ENCODE assay signal across 39 cellular contexts in the genomic region with DNA sequence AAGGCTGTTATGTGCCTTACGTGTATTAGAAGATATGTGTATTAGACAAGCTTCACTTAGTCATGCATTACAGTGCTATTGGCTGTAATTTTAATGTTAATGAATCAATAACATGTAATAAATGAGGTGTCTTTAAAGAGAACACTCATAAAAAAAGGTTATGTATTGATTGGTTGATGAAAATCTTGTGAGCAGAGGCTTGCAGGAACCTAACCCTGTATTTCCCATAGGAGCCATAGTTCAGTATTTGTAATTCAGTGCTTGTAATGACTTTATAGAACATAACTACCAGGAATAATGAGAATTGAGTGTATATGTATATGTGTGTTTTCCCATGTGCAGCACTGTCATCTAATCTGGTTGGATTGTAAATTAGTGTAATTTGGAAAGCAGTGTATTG.
"Had no signal": no experiment of that assay in that cellular context is flagged by ENCODE, and none has a peak within 500 bp of the region (broad histone marks: within the 10 kb centered on the region; RNA-seq: fewer than 3 reads in every experiment).

No MANE protein-coding gene starts in this region.

- DNase-seq: activated effector memory CD4-positive, alpha-beta T cell treated with anti-CD3 and anti-CD28 coated beads, Interleukin-2, amount 50 U/mL, for 16 hours; activated effector memory CD4-positive, alpha-beta T cell treated with Interleukin-2 at 50 U/mL for 16 hours; activated gamma-delta T cell; activated gamma-delta T cell treated with Interleukin-2 at 50 U/mL for 16 hours; activated naive CD4-positive, alpha-beta T cell; activated naive CD4-positive, alpha-beta T cell treated with anti-CD3 and anti-CD28 coated beads for 36 hours; activated naive CD4-positive, alpha-beta T cell treated with anti-CD3 and anti-CD28 coated beads, Interleukin-2, amount 10 ng/mL, durations not matched to agents 7 days and 5 days; activated naive CD4-positive, alpha-beta T cell treated with anti-CD3 and anti-CD28 coated beads, Interleukin-2, amount 50 U/mL, for 16 hours; activated naive CD4-positive, alpha-beta T cell treated with Interleukin-2 at 50 U/mL for 16 hours; activated naive CD8-positive, alpha-beta T cell treated with anti-CD3 and anti-CD28 coated beads for 36 hours; activated naive CD8-positive, alpha-beta T cell treated with anti-CD3 and anti-CD28 coated beads, Interleukin-2, amount 10 ng/mL, durations not matched to agents 7 days and 5 days; activated naive CD8-positive, alpha-beta T cell treated with anti-CD3 and anti-CD28 coated beads, Interleukin-2, amount 50 U/mL, for 24 hours; activated T-cell treated with anti-CD3 and anti-CD28 coated beads, Interleukin-2, amount 50 U/mL, for 24 hours; activated T-cell treated with anti-CD3 and anti-CD28 coated beads, Interleukin-2, amount 50 U/mL, for 4 hours; activated T-cell treated with anti-CD3 and anti-CD28 coated beads, Interleukin-2, amount 50 U/mL, for 48 hours; activated T-cell treated with anti-CD3 and anti-CD28 coated beads, Interleukin-2, amount 50 U/mL, for 72 hours; adrenal gland; amniotic stem cell; amygdala; anterior cingulate cortex; aorta; body of pancreas; brain microvascular endothelial cell; caudate nucleus; central memory CD4-positive, alpha-beta T cell; cerebellar nuclear complex had no signal

- H3K9me3 ChIP-seq: adrenal gland, ascending aorta, body of pancreas had no signal

- H3K36me3 Mint-ChIP-seq: activated naive CD4-positive, alpha-beta T cell treated with anti-CD3 and anti-CD28 coated beads, Interleukin-2, amount 10 ng/mL, durations not matched to agents 7 days and 5 days; activated naive CD4-positive, alpha-beta T cell treated with anti-CD3 and anti-CD28 coated beads, Interleukin-2, amount 50 U/mL, for 24 hours; activated naive CD4-positive, alpha-beta T cell treated with anti-CD3 and anti-CD28 coated beads, Interleukin-2, amount 50 U/mL, for 72 hours; activated naive CD8-positive, alpha-beta T cell; activated naive CD8-positive, alpha-beta T cell treated with anti-CD3 and anti-CD28 coated beads for 36 hours; activated naive CD8-positive, alpha-beta T cell treated with anti-CD3 and anti-CD28 coated beads, Interleukin-2, amount 10 ng/mL, durations not matched to agents 7 days and 5 days; brain had no signal

- H3K9me3 Mint-ChIP-seq: activated naive CD4-positive, alpha-beta T cell treated with anti-CD3 and anti-CD28 coated beads for 36 hours; activated naive CD4-positive, alpha-beta T cell treated with anti-CD3 and anti-CD28 coated beads, Interleukin-2, amount 10 ng/mL, durations not matched to agents 7 days and 5 days; activated naive CD4-positive, alpha-beta T cell treated with anti-CD3 and anti-CD28 coated beads, Interleukin-2, amount 50 U/mL, for 24 hours; activated naive CD4-positive, alpha-beta T cell treated with anti-CD3 and anti-CD28 coated beads, Interleukin-2, amount 50 U/mL, for 72 hours; activated naive CD8-positive, alpha-beta T cell treated with anti-CD3 and anti-CD28 coated beads for 36 hours; activated naive CD8-positive, alpha-beta T cell treated with anti-CD3 and anti-CD28 coated beads, Interleukin-2, amount 10 ng/mL, durations not matched to agents 7 days and 5 days; activated naive CD8-positive, alpha-beta T cell treated with anti-CD3 and anti-CD28 coated beads, Interleukin-2, amount 50 U/mL, for 24 hours; activated T-cell treated with anti-CD3 and anti-CD28 coated beads, Interleukin-2, amount 50 U/mL, for 24 hours; activated T-cell treated with anti-CD3 and anti-CD28 coated beads, Interleukin-2, amount 50 U/mL, for 4 hours; activated T-cell treated with anti-CD3 and anti-CD28 coated beads, Interleukin-2, amount 50 U/mL, for 72 hours; activated T-helper 1 cell treated with anti-CD3 and anti-CD28 coated beads, Interleukin-12 subunit alpha, Interleukin-12 subunit beta, Interleukin-2, Interleukin-4 antibody, amounts not matched to agents 30 ng/mL and 10 ng/mL and 1 ng/mL, durations not matched to agents 14 hours and 24 hours and 36 hours; activated T-helper 17 cell treated with anti-CD3 and anti-CD28 coated beads, Interleukin-2, amount 50 U/mL, for 72 hours; activated T-helper 2 cell treated with anti-CD3 and anti-CD28 coated beads, Interferon-gamma antibody, Interleukin-2, Interleukin-4, amounts not matched to agents 10 μg/mL and 5 μg/mL and 100 μg/mL, durations not matched to agents 14 hours and 24 hours and 36 hours; central memory CD8-positive, alpha-beta T cell had no signal

- H3K36me3 ChIP-seq: adrenal gland, ascending aorta, brain microvascular endothelial cell, breast epithelium, cardiac muscle cell had no signal

- H3K4me3 ChIP-seq: adrenal gland, ascending aorta, body of pancreas, breast epithelium, cardiac muscle cell had no signal

- H3K27ac ChIP-seq: adrenal gland, ascending aorta, body of pancreas, brain microvascular endothelial cell, breast epithelium, cardiac muscle cell had no signal

- H3K4me1 Mint-ChIP-seq: activated naive CD4-positive, alpha-beta T cell treated with anti-CD3 and anti-CD28 coated beads, Interleukin-2, amount 10 ng/mL, durations not matched to agents 7 days and 5 days; activated naive CD4-positive, alpha-beta T cell treated with anti-CD3 and anti-CD28 coated beads, Interleukin-2, amount 50 U/mL, for 24 hours; activated naive CD8-positive, alpha-beta T cell treated with anti-CD3 and anti-CD28 coated beads for 36 hours; activated naive CD8-positive, alpha-beta T cell treated with anti-CD3 and anti-CD28 coated beads, Interleukin-2, amount 10 ng/mL, durations not matched to agents 7 days and 5 days; activated naive CD8-positive, alpha-beta T cell treated with anti-CD3 and anti-CD28 coated beads, Interleukin-2, amount 50 U/mL, for 24 hours; activated T-helper 17 cell treated with anti-CD3 and anti-CD28 coated beads, Interleukin-2, amount 50 U/mL, for 72 hours; brain; central memory CD8-positive, alpha-beta T cell had no signal

- H3K4me3 Mint-ChIP-seq: activated naive CD4-positive, alpha-beta T cell treated with anti-CD3 and anti-CD28 coated beads for 36 hours; activated naive CD4-positive, alpha-beta T cell treated with anti-CD3 and anti-CD28 coated beads, Interleukin-2, amount 10 ng/mL, durations not matched to agents 7 days and 5 days; activated naive CD4-positive, alpha-beta T cell treated with anti-CD3 and anti-CD28 coated beads, Interleukin-2, amount 50 U/mL, for 24 hours; activated naive CD8-positive, alpha-beta T cell; activated naive CD8-positive, alpha-beta T cell treated with anti-CD3 and anti-CD28 coated beads for 36 hours; activated naive CD8-positive, alpha-beta T cell treated with anti-CD3 and anti-CD28 coated beads, Interleukin-2, amount 10 ng/mL, durations not matched to agents 7 days and 5 days; activated naive CD8-positive, alpha-beta T cell treated with anti-CD3 and anti-CD28 coated beads, Interleukin-2, amount 50 U/mL, for 24 hours; activated T-cell treated with anti-CD3 and anti-CD28 coated beads, Interleukin-2, amount 50 U/mL, for 24 hours; activated T-cell treated with anti-CD3 and anti-CD28 coated beads, Interleukin-2, amount 50 U/mL, for 4 hours; activated T-cell treated with anti-CD3 and anti-CD28 coated beads, Interleukin-2, amount 50 U/mL, for 72 hours; activated T-helper 1 cell treated with anti-CD3 and anti-CD28 coated beads, Interleukin-12 subunit alpha, Interleukin-12 subunit beta, Interleukin-2, Interleukin-4 antibody, amounts not matched to agents 30 ng/mL and 10 ng/mL and 1 ng/mL, durations not matched to agents 14 hours and 24 hours and 36 hours; activated T-helper 17 cell treated with anti-CD3 and anti-CD28 coated beads, Interleukin-2, amount 50 U/mL, for 72 hours; brain; central memory CD8-positive, alpha-beta T cell had no signal

- H3K27ac Mint-ChIP-seq: activated naive CD4-positive, alpha-beta T cell treated with anti-CD3 and anti-CD28 coated beads for 36 hours; activated naive CD4-positive, alpha-beta T cell treated with anti-CD3 and anti-CD28 coated beads, Interleukin-2, amount 10 ng/mL, durations not matched to agents 7 days and 5 days; activated naive CD4-positive, alpha-beta T cell treated with anti-CD3 and anti-CD28 coated beads, Interleukin-2, amount 50 U/mL, for 24 hours; activated naive CD4-positive, alpha-beta T cell treated with anti-CD3 and anti-CD28 coated beads, Interleukin-2, amount 50 U/mL, for 72 hours; activated naive CD8-positive, alpha-beta T cell; activated naive CD8-positive, alpha-beta T cell treated with anti-CD3 and anti-CD28 coated beads for 36 hours; activated naive CD8-positive, alpha-beta T cell treated with anti-CD3 and anti-CD28 coated beads, Interleukin-2, amount 10 ng/mL, durations not matched to agents 7 days and 5 days; activated naive CD8-positive, alpha-beta T cell treated with anti-CD3 and anti-CD28 coated beads, Interleukin-2, amount 50 U/mL, for 24 hours; activated T-cell treated with anti-CD3 and anti-CD28 coated beads, Interleukin-2, amount 50 U/mL, for 24 hours; activated T-cell treated with anti-CD3 and anti-CD28 coated beads, Interleukin-2, amount 50 U/mL, for 72 hours; activated T-helper 1 cell treated with anti-CD3 and anti-CD28 coated beads, Interleukin-12 subunit alpha, Interleukin-12 subunit beta, Interleukin-2, Interleukin-4 antibody, amounts not matched to agents 30 ng/mL and 10 ng/mL and 1 ng/mL, durations not matched to agents 14 hours and 24 hours and 36 hours; activated T-helper 17 cell treated with anti-CD3 and anti-CD28 coated beads, Interleukin-2, amount 50 U/mL, for 72 hours; activated T-helper 2 cell treated with anti-CD3 and anti-CD28 coated beads, Interferon-gamma antibody, Interleukin-2, Interleukin-4, amounts not matched to agents 10 μg/mL and 5 μg/mL and 100 μg/mL, durations not matched to agents 14 hours and 24 hours and 36 hours; brain had no signal

- H3K27me3 ChIP-seq: adrenal gland, ascending aorta, body of pancreas, cardiac muscle cell had no signal

- FAIRE-seq: astrocyte, bronchial epithelial cell had no signal

- H3K4me1 ChIP-seq: adrenal gland, ascending aorta, body of pancreas, breast epithelium had no signal
